In the genomic region with DNA sequence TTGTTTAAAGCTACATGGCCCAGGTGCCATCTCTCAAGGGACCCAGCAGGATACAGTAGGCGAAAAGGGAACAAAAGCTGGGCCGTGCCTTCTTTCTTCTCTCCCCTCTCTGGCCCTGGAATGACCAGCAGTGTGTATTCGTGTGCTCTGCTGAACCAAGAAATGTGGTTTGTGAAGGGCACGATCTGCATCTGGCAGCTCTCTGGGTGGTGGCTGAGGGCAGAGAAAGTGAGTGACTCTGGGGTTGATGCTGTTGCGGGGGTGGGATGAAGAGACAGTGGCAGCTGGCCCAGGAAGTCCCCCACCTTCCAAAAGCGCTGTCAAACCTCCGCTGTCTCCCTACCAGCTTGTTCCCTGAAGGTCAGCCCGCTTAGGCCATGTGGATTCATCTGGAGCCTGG, we compare ENCODE assay signal across 19 cellular contexts.
A peak's percentile ranks its signal among the peaks of the same experiment; 100 is the strongest.
DNase-seq lines count a peak whose midpoint lies in the region; ATAC-seq, FAIRE-seq and TF ChIP-seq lines count a peak whose summit lies in the region.
"Had no signal": no experiment of that assay in that cellular context is flagged by ENCODE, and none has a peak within 500 bp of the region (broad histone marks: within the 10 kb centered on the region; RNA-seq: fewer than 3 reads in every experiment).

No MANE protein-coding gene starts in this region.

- peaks cover 2% of the 10 kb centered on the region for H3K9me3 Mint-ChIP-seq in stimulated activated memory B cell treated with anti-CD40 and anti-IgM and Interleukin-4, amounts not matched to agents 10 μg/mL and 1 μg/mL and 100 μg/mL, for 72 hours
- H3K9me3 Mint-ChIP-seq: CD8-positive, alpha-beta T cell; GM23338 had no signal

- intact Hi-C loops in GM12878 (cut with micrococcal nuclease; ENCODE audit: unreplicated experiment): no loop called here
- intact Hi-C loops in body of pancreas (cut with DNase I): no loop called here

- ATAC-seq in GM12878 (peak; percentile 36), body of pancreas (no peak)
- ATAC-seq in stimulated activated memory B cell treated with anti-CD40 and anti-IgM and Interleukin-4, amounts not matched to agents 10 μg/mL and 1 μg/mL and 100 μg/mL, for 72 hours: peak; percentile 81
- ATAC-seq: CD8-positive, alpha-beta T cell; GM23338; HCT116 had no signal

- WGBS in GM12878 (ENCODE audit: insufficient coverage, insufficient replicate concordance, low lambda C conversion rate, missing lambda C conversion rate): 18% methylated on average over 8 of the region's 8 CpGs
- WGBS in body of pancreas, 2 donors: 98 to 100% methylated on average over 2 to 8 of the region's 8 CpGs

- TF ChIP-seq CTCF in GM12878 (IDR thresholded peaks at IDR 0.05 in 2 of 3, conservative IDR thresholded peaks at IDR 0.05 in 1 of 3; ENCODE audit: control insufficient read depth in 2 of 3, extremely low read depth in 1 of 3, insufficient read depth in 1 of 3, low read depth in 3 of 3, low read length in 3 of 3) (no peak), body of pancreas (IDR thresholded peaks at IDR 0.05) (no peak)

- SMC1A ChIA-PET in GM12878 (lab: Charles Lee; ENCODE audit: uncharacterized antibody, unreplicated experiment): interaction anchor here (1.0 to 2.0 kb wide), 11 partner anchors 22 to 64 kb away, joined by 3 to 7 read pairs (median 4); no protein-coding TSS in a partner anchor

- H3K4me1 ChIP-seq in BLaER1 treated with 17β-estradiol and CSF1 and Interleukin-3, amounts not matched to agents 10 nM and 100 nM: peaks cover 4 to 58% (median 27%) of the 10 kb centered on the region in 10 experiments; a peak in 19 of 20 replicates
- H3K4me1 ChIP-seq in GM12878 (ENCODE audit: control insufficient read depth, insufficient read depth, low read length): no peaks in the 10 kb centered on the region
- peaks cover 17% of the 10 kb centered on the region for H3K4me1 ChIP-seq in body of pancreas
- H3K4me1 ChIP-seq: BE2C had no signal

- TF ChIP-seq RAD21 in GM12878 (IDR thresholded peaks at IDR 0.05; ENCODE audit: insufficient read depth, low read depth, low read length): no peak

- in situ Hi-C loops in GM12878 (cut with MboI): no loop called here

- no peak for TF ChIP-seq EP300 in GM12878 (IDR thresholded peaks at IDR 0.05; ENCODE audit: borderline replicate concordance in 1 of 2, control insufficient read depth in 1 of 2, low read depth in 2 of 2, low read length in 2 of 2)

- no peaks in the 10 kb centered on the region for H3K27me3 ChIP-seq in BLaER1 treated with 17β-estradiol and CSF1 and Interleukin-3, amounts not matched to agents 10 nM and 100 nM
- peaks cover 0 to 4% of the 10 kb centered on the region in 2 experiments; a peak in 1 of 4 replicates for H3K27me3 ChIP-seq in GM12878 (replicated peaks in 1 of 2; ENCODE audit: control insufficient read depth in 2 of 2, insufficient read depth in 2 of 2, low read length in 1 of 2)
- no peaks in the 10 kb centered on the region for H3K27me3 ChIP-seq in body of pancreas
- H3K27me3 ChIP-seq: BE2C had no signal

- no peak overlapping the region for H3K4me3 Mint-ChIP-seq in stimulated activated memory B cell treated with anti-CD40 and anti-IgM and Interleukin-4, amounts not matched to agents 10 μg/mL and 1 μg/mL and 100 μg/mL, for 72 hours
- H3K4me3 Mint-ChIP-seq: CD4-positive, CD25-positive, alpha-beta regulatory T cell; CD8-positive, alpha-beta T cell; GM23338; H9 had no signal

- RAD21 ChIA-PET in GM12878 (lab: Charles Lee; ENCODE audit: unreplicated experiment): interaction anchor here (1.1 to 4.1 kb wide), 5 partner anchors 28 to 63 kb away, joined by 3 to 26 read pairs (median 4); no protein-coding TSS in a partner anchor

- H3K27ac Mint-ChIP-seq in stimulated activated memory B cell treated with anti-CD40 and anti-IgM and Interleukin-4, amounts not matched to agents 10 μg/mL and 1 μg/mL and 100 μg/mL, for 72 hours: no peak overlapping the region
- H3K27ac Mint-ChIP-seq: CD8-positive, alpha-beta T cell; GM23338; H9 had no signal

- POLR2A ChIA-PET in GM12878 (lab: Charles Lee): interaction anchor here (0.8 kb wide), 1 partner anchor 41 kb away, joined by 3 read pairs; no protein-coding TSS in a partner anchor

- peak overlapping the region in 6 of 11 experiments; percentile 15 to 44 (median 35); a peak in 10 of 22 replicates for H3K4me2 ChIP-seq in BLaER1 treated with 17β-estradiol and CSF1 and Interleukin-3, amounts not matched to agents 10 nM and 100 nM
- no peak overlapping the region for H3K4me2 ChIP-seq in GM12878 (ENCODE audit: control insufficient read depth, insufficient read depth)
- H3K4me2 ChIP-seq: GM23338 had no signal

- H3K27ac ChIP-seq in BLaER1 treated with 17β-estradiol and CSF1 and Interleukin-3, amounts not matched to agents 10 nM and 100 nM: no peak overlapping the region
- no peak overlapping the region for H3K27ac ChIP-seq in GM12878 (ENCODE audit: control insufficient read depth, insufficient read depth)
- no peak overlapping the region for H3K27ac ChIP-seq in body of pancreas
- H3K27ac ChIP-seq: C4-2B had no signal

- no peak overlapping the region for H3K4me3 ChIP-seq in BLaER1 treated with 17β-estradiol and CSF1 and Interleukin-3, amounts not matched to agents 10 nM and 100 nM
- H3K4me3 ChIP-seq in GM12878 (no peak overlapping the region), body of pancreas (no peak overlapping the region)
- H3K4me3 ChIP-seq: GM23338 had no signal

- H4K20me1 ChIP-seq in BLaER1 treated with 17β-estradiol and CSF1 and Interleukin-3, amounts not matched to agents 10 nM and 100 nM: peaks cover 0 to 13% (median 0%) of the 10 kb centered on the region in 11 experiments; a peak in 1 of 22 replicates
- H4K20me1 ChIP-seq in GM12878 (ENCODE audit: control insufficient read depth, insufficient read depth): no peaks in the 10 kb centered on the region

- peaks cover 0 to 12% (median 0%) of the 10 kb centered on the region in 11 experiments; a peak in 4 of 22 replicates for H3K36me3 ChIP-seq in BLaER1 treated with 17β-estradiol and CSF1 and Interleukin-3, amounts not matched to agents 10 nM and 100 nM
- H3K36me3 ChIP-seq in GM12878 (ENCODE audit: control insufficient read depth in 2 of 2, insufficient read depth in 2 of 2, low read length in 1 of 2): no peaks in the 10 kb centered on the region; a peak in 1 of 4 replicates
- H3K36me3 ChIP-seq in body of pancreas (replicated peaks in 1 of 2; ENCODE audit: insufficient read depth in 1 of 2, low read depth in 2 of 2): no peaks in the 10 kb centered on the region
- H3K36me3 ChIP-seq: BE2C had no signal

- no peaks in the 10 kb centered on the region for H3K79me2 ChIP-seq in GM12878 (ENCODE audit: control insufficient read depth, insufficient read depth, low read length)

- no peak overlapping the region for H3K9ac ChIP-seq in BLaER1 treated with 17β-estradiol and CSF1 and Interleukin-3, amounts not matched to agents 10 nM and 100 nM
- no peak overlapping the region for H3K9ac ChIP-seq in GM12878 (ENCODE audit: control insufficient read depth, insufficient read depth, low read length)

- H2AFZ ChIP-seq in GM12878 (ENCODE audit: control insufficient read depth, low read depth, low read length): no peak overlapping the region
- H2AFZ ChIP-seq: GM23338 had no signal

- no peaks in the 10 kb centered on the region for H3K27me3 Mint-ChIP-seq in stimulated activated memory B cell treated with anti-CD40 and anti-IgM and Interleukin-4, amounts not matched to agents 10 μg/mL and 1 μg/mL and 100 μg/mL, for 72 hours
- H3K27me3 Mint-ChIP-seq: CD4-positive, CD25-positive, alpha-beta regulatory T cell had no signal

- H3K9me3 ChIP-seq in BLaER1 treated with 17β-estradiol and CSF1 and Interleukin-3, amounts not matched to agents 10 nM and 100 nM (replicated peaks in 1 of 11): peaks cover 13 to 18% (median 16%) of the 10 kb centered on the region in 11 experiments
- H3K9me3 ChIP-seq in GM12878 (replicated peaks; ENCODE audit: control insufficient read depth, insufficient read depth, low read length) (no peaks in the 10 kb centered on the region; the same call in 2 of the 3 replicates), body of pancreas (no peaks in the 10 kb centered on the region)
- H3K9me3 ChIP-seq: BE2C had no signal

- DNase-seq in GM12878 (ENCODE audit: low read depth, low spot score) (no peak), body of pancreas (no peak), AML-193 (lab: John Stamatoyannopoulos, UW) (no peak)
- DNase-seq in stimulated activated CD4-positive, alpha-beta T cell treated with anti-CD3 and anti-CD28 coated beads, Interleukin-12 subunit alpha, Interleukin-12 subunit beta, amount 100 ng/mL, for 4 hours: no peak
- DNase-seq: BE2C; CD4-positive, CD25-positive, alpha-beta regulatory T cell; DMS 273 treated with DMSO at 0.1 percent for 48 hours; DMS79; EL; GDM1; H9 had no signal

- TF ChIP-seq POLR2A in GM12878 (IDR thresholded peaks at IDR 0.05; ENCODE audit: low read depth, low read length) (no peak), body of pancreas (IDR thresholded peaks at IDR 0.05) (no peak)

- CTCF ChIA-PET in GM12878 (lab: Yijun Ruan, JAX): interaction anchor here (0.9 to 2.1 kb wide), 2 partner anchors 58 to 63 kb away, joined by 3 to 13 read pairs; no protein-coding TSS in a partner anchor

- H3K4me1 Mint-ChIP-seq in stimulated activated memory B cell treated with anti-CD40 and anti-IgM and Interleukin-4, amounts not matched to agents 10 μg/mL and 1 μg/mL and 100 μg/mL, for 72 hours: peaks cover 49% of the 10 kb centered on the region

- no peak for FAIRE-seq in GM12878 (lab: Jason Lieb, UNC)
- FAIRE-seq: D721Med, GM18507 had no signal

- no TSS peak for BruUV-seq in GM12878 (replicated peaks; lab: Mats Ljungman, UMichigan)

- H3K36me3 Mint-ChIP-seq in stimulated activated memory B cell treated with anti-CD40 and anti-IgM and Interleukin-4, amounts not matched to agents 10 μg/mL and 1 μg/mL and 100 μg/mL, for 72 hours: peaks cover 13% of the 10 kb centered on the region
- H3K36me3 Mint-ChIP-seq: CD4-positive, CD25-positive, alpha-beta regulatory T cell had no signal

TF ChIP-seq in GM12878, 131 proteins besides CTCF, POLR2A, EP300 and RAD21 (continues in another document):
- TF ChIP-seq, protein P1, sequence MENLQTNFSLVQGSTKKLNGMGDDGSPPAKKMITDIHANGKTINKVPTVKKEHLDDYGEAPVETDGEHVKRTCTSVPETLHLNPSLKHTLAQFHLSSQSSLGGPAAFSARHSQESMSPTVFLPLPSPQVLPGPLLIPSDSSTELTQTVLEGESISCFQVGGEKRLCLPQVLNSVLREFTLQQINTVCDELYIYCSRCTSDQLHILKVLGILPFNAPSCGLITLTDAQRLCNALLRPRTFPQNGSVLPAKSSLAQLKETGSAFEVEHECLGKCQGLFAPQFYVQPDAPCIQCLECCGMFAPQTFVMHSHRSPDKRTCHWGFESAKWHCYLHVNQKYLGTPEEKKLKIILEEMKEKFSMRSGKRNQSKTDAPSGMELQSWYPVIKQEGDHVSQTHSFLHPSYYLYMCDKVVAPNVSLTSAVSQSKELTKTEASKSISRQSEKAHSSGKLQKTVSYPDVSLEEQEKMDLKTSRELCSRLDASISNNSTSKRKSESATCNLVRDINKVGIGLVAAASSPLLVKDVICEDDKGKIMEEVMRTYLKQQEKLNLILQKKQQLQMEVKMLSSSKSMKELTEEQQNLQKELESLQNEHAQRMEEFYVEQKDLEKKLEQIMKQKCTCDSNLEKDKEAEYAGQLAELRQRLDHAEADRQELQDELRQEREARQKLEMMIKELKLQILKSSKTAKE (IDR thresholded peaks at IDR 0.05; ENCODE audit: low read depth, poor library complexity, severe bottlenecking): no peak
- TF ChIP-seq RELA (IDR thresholded peaks at IDR 0.05; ENCODE audit: borderline replicate concordance, partially characterized antibody): no peak
